ENCODE assay signal across 30 cellular contexts in genomic region chr3:17969244-17969643, GRCh38.
"Had no signal": no experiment of that assay in that cellular context is flagged by ENCODE, and none has a peak within 500 bp of the region (broad histone marks: within the 10 kb centered on the region; RNA-seq: fewer than 3 reads in every experiment).

No MANE protein-coding gene starts in this region.

- H3K27ac ChIP-seq: adrenal gland, body of pancreas, esophagus muscularis mucosa, foreskin keratinocyte, gastrocnemius medialis, heart left ventricle, WERI-Rb-1 had no signal

- H3K4me1 ChIP-seq: adrenal gland, foreskin keratinocyte, gastrocnemius medialis, heart left ventricle had no signal

- H3K27me3 ChIP-seq: adrenal gland, body of pancreas, esophagus muscularis mucosa, foreskin keratinocyte, gastrocnemius medialis had no signal

- H3K36me3 ChIP-seq: adrenal gland, esophagus muscularis mucosa, gastrocnemius medialis, heart left ventricle, WERI-Rb-1 had no signal

- H3K4me3 ChIP-seq: adrenal gland, body of pancreas, esophagus muscularis mucosa, gastrocnemius medialis, heart left ventricle had no signal

- H3K9me3 ChIP-seq: adrenal gland, body of pancreas, esophagus muscularis mucosa, gastrocnemius medialis, heart left ventricle had no signal

- DNase-seq: activated B cell treated with CpG ODN at 0.5 μM for 24 hours; activated CD4-positive, alpha-beta memory T cell treated with anti-CD3 and anti-CD28 coated beads for 36 hours; activated CD4-positive, alpha-beta T cell treated with anti-CD3 and anti-CD28 coated beads for 48 hours; activated CD8-positive, alpha-beta memory T cell treated with anti-CD3 and anti-CD28 coated beads, Interleukin-2, amount 10 ng/mL, durations not matched to agents 7 days and 5 days; activated CD8-positive, alpha-beta memory T cell treated with anti-CD3 and anti-CD28 coated beads, Interleukin-2, amount 50 U/mL, for 4 hours; activated CD8-positive, alpha-beta T cell treated with anti-CD3 and anti-CD28 coated beads, Interleukin-2, amount 10 ng/mL, durations not matched to agents 7 days and 5 days; activated effector memory CD4-positive, alpha-beta T cell treated with anti-CD3 and anti-CD28 coated beads, Interleukin-2, amount 50 U/mL, for 16 hours; activated naive CD4-positive, alpha-beta T cell treated with anti-CD3 and anti-CD28 coated beads for 36 hours; activated naive CD8-positive, alpha-beta T cell treated with anti-CD3 and anti-CD28 coated beads for 36 hours; activated naive CD8-positive, alpha-beta T cell treated with anti-CD3 and anti-CD28 coated beads, Interleukin-2, amount 50 U/mL, for 24 hours; activated T-cell treated with anti-CD3 and anti-CD28 coated beads, Interleukin-2, amount 50 U/mL, for 1 hour; activated T-cell treated with anti-CD3 and anti-CD28 coated beads, Interleukin-2, amount 50 U/mL, for 48 hours; adrenal gland; amygdala; aorta; body of pancreas; caudate nucleus; cortex of kidney; dermis blood vessel endothelial cell; effector CD4-positive, alpha-beta T cell; effector memory CD8-positive, alpha-beta T cell; erythroblast; foreskin keratinocyte; gastrocnemius medialis; glutamatergic neuron; heart left ventricle; T-helper 17 cell; T1000; WERI-Rb-1 had no signal
